Comparison of ENCODE assay signal across 10 cellular contexts in the genomic region with DNA sequence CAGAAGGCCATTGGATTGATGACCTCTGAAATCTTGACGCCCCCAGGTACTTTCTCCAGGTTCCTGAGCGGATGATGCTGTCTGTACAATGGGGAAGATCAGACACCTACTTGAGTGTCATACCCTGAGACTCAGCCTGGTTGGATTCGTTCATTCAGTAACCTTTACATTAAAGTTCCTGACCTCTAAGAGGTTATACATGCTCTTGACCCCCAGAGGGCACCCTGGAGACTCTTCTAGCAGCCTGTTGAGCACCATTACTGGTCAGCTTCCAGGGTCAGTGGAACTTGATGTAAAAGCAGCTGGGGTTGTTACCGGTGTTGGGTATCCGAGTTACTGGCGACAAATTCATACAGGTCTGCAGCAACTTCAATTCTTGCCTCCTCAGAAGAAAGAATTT.
DNase-seq lines count a peak whose midpoint lies in the region; ATAC-seq, FAIRE-seq and TF ChIP-seq lines count a peak whose summit lies in the region.
"Had no signal": no experiment of that assay in that cellular context is flagged by ENCODE, and none has a peak within 500 bp of the region (broad histone marks: within the 10 kb centered on the region; RNA-seq: fewer than 3 reads in every experiment).

No MANE protein-coding gene starts in this region.

- TF ChIP-seq POLR2A in K562 (conservative IDR thresholded peaks at IDR 0.05): no peak

- no peak for TF ChIP-seq EP300 in K562 (IDR thresholded peaks at IDR 0.05; ENCODE audit: low read length)

- H3K27me3 ChIP-seq in K562 (ENCODE audit: control insufficient read depth in 2 of 2, insufficient read depth in 2 of 2, low read length in 2 of 2): peaks cover 5 to 13% of the 10 kb centered on the region in 2 experiments; a peak in 4 of 5 replicates

- no peaks in the 10 kb centered on the region for H3K79me2 ChIP-seq in K562 (ENCODE audit: control insufficient read depth, insufficient read depth, low read length)

- no peaks in the 10 kb centered on the region for H4K20me1 ChIP-seq in K562 (replicated peaks; ENCODE audit: control insufficient read depth, insufficient read depth, low read length)

- H3K4me2 ChIP-seq in K562 (ENCODE audit: insufficient read depth, low read length): no peak overlapping the region

- peak; percentile 93 for FAIRE-seq in K562 (lab: Jason Lieb, UNC)
- FAIRE-seq: A204.1, islet of Langerhans had no signal

- intact Hi-C loops in K562 (cut with micrococcal nuclease): no loop called here

- CTCF ChIA-PET in K562 (lab: Yijun Ruan, JAX; ENCODE audit: low intra/inter-chr PET ratio): interaction anchor here (0.7 to 1.0 kb wide), 3 partner anchors 214 to 497 kb away, joined by 4 to 5 read pairs (median 4); no protein-coding TSS in a partner anchor

- 5% methylated on average over 6 of the region's 6 CpGs for WGBS in K562 (ENCODE audit: insufficient coverage, low coverage, missing lambda C conversion rate)

- ATAC-seq in GM21447 (IDR thresholded peaks at IDR 0.05; ENCODE audit: unreplicated experiment): peak; percentile 90
- ATAC-seq in K562: peak; percentile 88
- no peak for ATAC-seq in HG02588 (IDR thresholded peaks at IDR 0.05; ENCODE audit: unreplicated experiment)

- in situ Hi-C loops in K562 (cut with MboI): no loop called here

- no peaks in the 10 kb centered on the region for H3K4me1 Mint-ChIP-seq in progenitor cell of endocrine pancreas (ENCODE audit: low read depth)

- no peaks in the 10 kb centered on the region for H3K36me3 Mint-ChIP-seq in progenitor cell of endocrine pancreas (ENCODE audit: insufficient read depth)

- POLR2A ChIA-PET in K562 (lab: Yijun Ruan, JAX): no interaction called here

- H2AFZ ChIP-seq in K562 (ENCODE audit: low read depth, low read length): no peak overlapping the region

- H3K9ac ChIP-seq in K562 (ENCODE audit: insufficient read depth in 1 of 2, low read depth in 2 of 2, low read length in 2 of 2): no peak overlapping the region

- H3K4me1 ChIP-seq in K562 (replicated peaks in 1 of 2; ENCODE audit: control insufficient read depth in 2 of 2, insufficient read depth in 2 of 2, low read length in 2 of 2): peaks cover 10 to 12% of the 10 kb centered on the region in 2 experiments; a peak in 4 of 5 replicates

- H3K9me1 ChIP-seq in K562 (ENCODE audit: control insufficient read depth, insufficient read depth, low read length): no peaks in the 10 kb centered on the region

- TF ChIP-seq CTCF in K562 (IDR thresholded peaks at IDR 0.05 in 2 of 3, conservative IDR thresholded peaks at IDR 0.05 in 1 of 3; ENCODE audit: insufficient read depth in 2 of 3, low read depth in 1 of 3, low read length in 3 of 3) (peak; percentile 77 to 78 (median 77); a peak in 5 of 6 replicates), progenitor cell of endocrine pancreas (IDR thresholded peaks at IDR 0.05; ENCODE audit: unreplicated experiment) (peak; percentile 62)

- no peaks in the 10 kb centered on the region for H3K9me3 ChIP-seq in K562 (replicated peaks; ENCODE audit: control insufficient read depth, insufficient read depth, low read depth, low read length)

- H3K4me3 Mint-ChIP-seq in progenitor cell of endocrine pancreas (ENCODE audit: low read depth): no peak overlapping the region

- TF ChIP-seq RAD21 in K562 (CRISPR knock-in tag; conservative IDR thresholded peaks at IDR 0.05 in 1 of 2, IDR thresholded peaks at IDR 0.05 in 1 of 2): peak; percentile 28 to 77

- H3K27me3 Mint-ChIP-seq in progenitor cell of endocrine pancreas: peaks cover 18% of the 10 kb centered on the region

- no peak overlapping the region for H3K27ac Mint-ChIP-seq in progenitor cell of endocrine pancreas

- DNase-seq in DMS 273 (lab: John Stamatoyannopoulos, UW; ENCODE audit: unreplicated experiment) (peak; percentile 74), DMS 273 treated with DMSO at 0.1 percent for 48 hours (lab: John Stamatoyannopoulos, UW) (no peak), NAMALWA (ENCODE audit: low spot score) (peak; percentile 67), K562 (ENCODE audit: extremely low read depth in 1 of 4, low spot score in 3 of 4) (peak; percentile 70 to 81 (median 74)), progenitor cell of endocrine pancreas (ENCODE audit: low spot score, unreplicated experiment) (peak; percentile 13), ureter (ENCODE audit: low spot score) (no peak)

- H3K36me3 ChIP-seq in K562 (ENCODE audit: control insufficient read depth, insufficient read depth, low read length): no peaks in the 10 kb centered on the region

- peaks cover 6% of the 10 kb centered on the region for H3K9me3 Mint-ChIP-seq in progenitor cell of endocrine pancreas (ENCODE audit: low read depth)

- no TSS peak for BruUV-seq in K562 (replicated peaks; lab: Mats Ljungman, UMichigan)

- H3K4me3 ChIP-seq in K562: no peak overlapping the region

- no peak overlapping the region for H3K27ac ChIP-seq in K562 (ENCODE audit: extremely low read depth, low read depth, low read length)

TF ChIP-seq in K562, 482 proteins besides CTCF, POLR2A, EP300 and RAD21:
- TF ChIP-seq HNRNPL (IDR thresholded peaks at IDR 0.05; ENCODE audit: low read depth, low read length): no peak
- TF ChIP-seq SMC3 (conservative IDR thresholded peaks at IDR 0.05; ENCODE audit: insufficient read depth, low read depth, low read length): peak; percentile 76
- peak; percentile 56; the same call in 1 of the 2 replicates for TF ChIP-seq ESRRA (IDR thresholded peaks at IDR 0.05; ENCODE audit: borderline replicate concordance, low read depth)
- peak in 1 of 3 experiments; percentile 30 for TF ChIP-seq YY1 (IDR thresholded peaks at IDR 0.05; ENCODE audit: borderline replicate concordance in 1 of 3, control insufficient read depth in 1 of 3, extremely low read depth in 1 of 3, insufficient read depth in 3 of 3, insufficient read length in 1 of 3, insufficient replicate concordance in 2 of 3, low read depth in 1 of 3, low read length in 2 of 3)
- no peak for TF ChIP-seq CREM (IDR thresholded peaks at IDR 0.05; ENCODE audit: low read depth)
- 0 out of 4 replicates have a peak, but pooled peaks of 1 of the 2 experiments have one; percentile 19 for TF ChIP-seq NRF1 (conservative IDR thresholded peaks at IDR 0.05 in 1 of 2, IDR thresholded peaks at IDR 0.05 in 1 of 2)
- 0 out of 2 replicates have a peak, but pooled peaks have one; percentile 35 for TF ChIP-seq LCOR (CRISPR knock-in tag; IDR thresholded peaks at IDR 0.05)
- TF ChIP-seq, protein P1, sequence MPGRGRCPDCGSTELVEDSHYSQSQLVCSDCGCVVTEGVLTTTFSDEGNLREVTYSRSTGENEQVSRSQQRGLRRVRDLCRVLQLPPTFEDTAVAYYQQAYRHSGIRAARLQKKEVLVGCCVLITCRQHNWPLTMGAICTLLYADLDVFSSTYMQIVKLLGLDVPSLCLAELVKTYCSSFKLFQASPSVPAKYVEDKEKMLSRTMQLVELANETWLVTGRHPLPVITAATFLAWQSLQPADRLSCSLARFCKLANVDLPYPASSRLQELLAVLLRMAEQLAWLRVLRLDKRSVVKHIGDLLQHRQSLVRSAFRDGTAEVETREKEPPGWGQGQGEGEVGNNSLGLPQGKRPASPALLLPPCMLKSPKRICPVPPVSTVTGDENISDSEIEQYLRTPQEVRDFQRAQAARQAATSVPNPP (IDR thresholded peaks at IDR 0.05; ENCODE audit: borderline replicate concordance, insufficient read depth, insufficient read length): no peak
TF ChIP-seq in K562: peak in this region for 5.

Comparison
In these comparisons a context has a peak if more than half of its experiments do, and no peak if none do; other contexts are left out.
1. DNase-seq: peak in DMS 273 (single experiment), NAMALWA (single experiment), K562 (4 of 4) and progenitor cell of endocrine pancreas (single experiment); none in DMS 273 treated with DMSO at 0.1 percent for 48 hours (single experiment) and ureter (single experiment).